In genomic region chr2:60505240-60505639, GRCh38 we compare ENCODE assay signal across 1 cellular context.
TF ChIP-seq lines count a peak whose summit lies in the region.

No MANE protein-coding gene starts in this region.

TF ChIP-seq in WTC11, 78 proteins besides CTCF, POLR2A, EP300 and RAD21:
- TF ChIP-seq, protein P1, sequence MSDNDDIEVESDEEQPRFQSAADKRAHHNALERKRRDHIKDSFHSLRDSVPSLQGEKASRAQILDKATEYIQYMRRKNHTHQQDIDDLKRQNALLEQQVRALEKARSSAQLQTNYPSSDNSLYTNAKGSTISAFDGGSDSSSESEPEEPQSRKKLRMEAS (CRISPR knock-in tag; IDR thresholded peaks at IDR 0.05) = no peak
- no peak for TF ChIP-seq ZNF671 (CRISPR knock-in tag; IDR thresholded peaks at IDR 0.05)
- TF ChIP-seq NR3C1 (CRISPR knock-in tag; conservative IDR thresholded peaks at IDR 0.05; ENCODE audit: low read depth) = no peak
- no peak for TF ChIP-seq ATF3 (CRISPR knock-in tag; conservative IDR thresholded peaks at IDR 0.05)
- TF ChIP-seq NFYB (CRISPR knock-in tag; conservative IDR thresholded peaks at IDR 0.05; ENCODE audit: low read depth) = no peak
- TF ChIP-seq, protein P2, sequence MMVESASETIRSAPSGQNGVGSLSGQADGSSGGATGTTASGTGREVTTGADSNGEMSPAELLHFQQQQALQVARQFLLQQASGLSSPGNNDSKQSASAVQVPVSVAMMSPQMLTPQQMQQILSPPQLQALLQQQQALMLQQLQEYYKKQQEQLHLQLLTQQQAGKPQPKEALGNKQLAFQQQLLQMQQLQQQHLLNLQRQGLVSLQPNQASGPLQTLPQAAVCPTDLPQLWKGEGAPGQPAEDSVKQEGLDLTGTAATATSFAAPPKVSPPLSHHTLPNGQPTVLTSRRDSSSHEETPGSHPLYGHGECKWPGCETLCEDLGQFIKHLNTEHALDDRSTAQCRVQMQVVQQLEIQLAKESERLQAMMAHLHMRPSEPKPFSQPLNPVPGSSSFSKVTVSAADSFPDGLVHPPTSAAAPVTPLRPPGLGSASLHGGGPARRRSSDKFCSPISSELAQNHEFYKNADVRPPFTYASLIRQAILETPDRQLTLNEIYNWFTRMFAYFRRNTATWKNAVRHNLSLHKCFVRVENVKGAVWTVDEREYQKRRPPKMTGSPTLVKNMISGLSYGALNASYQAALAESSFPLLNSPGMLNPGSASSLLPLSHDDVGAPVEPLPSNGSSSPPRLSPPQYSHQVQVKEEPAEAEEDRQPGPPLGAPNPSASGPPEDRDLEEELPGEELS (CRISPR knock-in tag; IDR thresholded peaks at IDR 0.05) = no peak
- no peak for TF ChIP-seq TP53 (CRISPR knock-in tag; IDR thresholded peaks at IDR 0.05)
- TF ChIP-seq, protein P3, sequence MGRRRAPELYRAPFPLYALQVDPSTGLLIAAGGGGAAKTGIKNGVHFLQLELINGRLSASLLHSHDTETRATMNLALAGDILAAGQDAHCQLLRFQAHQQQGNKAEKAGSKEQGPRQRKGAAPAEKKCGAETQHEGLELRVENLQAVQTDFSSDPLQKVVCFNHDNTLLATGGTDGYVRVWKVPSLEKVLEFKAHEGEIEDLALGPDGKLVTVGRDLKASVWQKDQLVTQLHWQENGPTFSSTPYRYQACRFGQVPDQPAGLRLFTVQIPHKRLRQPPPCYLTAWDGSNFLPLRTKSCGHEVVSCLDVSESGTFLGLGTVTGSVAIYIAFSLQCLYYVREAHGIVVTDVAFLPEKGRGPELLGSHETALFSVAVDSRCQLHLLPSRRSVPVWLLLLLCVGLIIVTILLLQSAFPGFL (CRISPR knock-in tag; IDR thresholded peaks at IDR 0.05; ENCODE audit: borderline replicate concordance) = no peak
- TF ChIP-seq IRF2 (CRISPR knock-in tag; IDR thresholded peaks at IDR 0.05; ENCODE audit: borderline replicate concordance, low read depth) = no peak
- no peak for TF ChIP-seq SMAD4 (CRISPR knock-in tag; IDR thresholded peaks at IDR 0.05)
- no peak for TF ChIP-seq E2F1 (CRISPR knock-in tag; IDR thresholded peaks at IDR 0.05)
- TF ChIP-seq, protein P4, sequence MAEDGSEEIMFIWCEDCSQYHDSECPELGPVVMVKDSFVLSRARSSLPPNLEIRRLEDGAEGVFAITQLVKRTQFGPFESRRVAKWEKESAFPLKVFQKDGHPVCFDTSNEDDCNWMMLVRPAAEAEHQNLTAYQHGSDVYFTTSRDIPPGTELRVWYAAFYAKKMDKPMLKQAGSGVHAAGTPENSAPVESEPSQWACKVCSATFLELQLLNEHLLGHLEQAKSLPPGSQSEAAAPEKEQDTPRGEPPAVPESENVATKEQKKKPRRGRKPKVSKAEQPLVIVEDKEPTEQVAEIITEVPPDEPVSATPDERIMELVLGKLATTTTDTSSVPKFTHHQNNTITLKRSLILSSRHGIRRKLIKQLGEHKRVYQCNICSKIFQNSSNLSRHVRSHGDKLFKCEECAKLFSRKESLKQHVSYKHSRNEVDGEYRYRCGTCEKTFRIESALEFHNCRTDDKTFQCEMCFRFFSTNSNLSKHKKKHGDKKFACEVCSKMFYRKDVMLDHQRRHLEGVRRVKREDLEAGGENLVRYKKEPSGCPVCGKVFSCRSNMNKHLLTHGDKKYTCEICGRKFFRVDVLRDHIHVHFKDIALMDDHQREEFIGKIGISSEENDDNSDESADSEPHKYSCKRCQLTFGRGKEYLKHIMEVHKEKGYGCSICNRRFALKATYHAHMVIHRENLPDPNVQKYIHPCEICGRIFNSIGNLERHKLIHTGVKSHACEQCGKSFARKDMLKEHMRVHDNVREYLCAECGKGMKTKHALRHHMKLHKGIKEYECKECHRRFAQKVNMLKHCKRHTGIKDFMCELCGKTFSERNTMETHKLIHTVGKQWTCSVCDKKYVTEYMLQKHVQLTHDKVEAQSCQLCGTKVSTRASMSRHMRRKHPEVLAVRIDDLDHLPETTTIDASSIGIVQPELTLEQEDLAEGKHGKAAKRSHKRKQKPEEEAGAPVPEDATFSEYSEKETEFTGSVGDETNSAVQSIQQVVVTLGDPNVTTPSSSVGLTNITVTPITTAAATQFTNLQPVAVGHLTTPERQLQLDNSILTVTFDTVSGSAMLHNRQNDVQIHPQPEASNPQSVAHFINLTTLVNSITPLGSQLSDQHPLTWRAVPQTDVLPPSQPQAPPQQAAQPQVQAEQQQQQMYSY (CRISPR knock-in tag; IDR thresholded peaks at IDR 0.05) = no peak
- TF ChIP-seq ARID4B (CRISPR knock-in tag; IDR thresholded peaks at IDR 0.05; ENCODE audit: borderline replicate concordance) = no peak
